Comparison of ENCODE assay signal across 15 cellular contexts in the genomic region with DNA sequence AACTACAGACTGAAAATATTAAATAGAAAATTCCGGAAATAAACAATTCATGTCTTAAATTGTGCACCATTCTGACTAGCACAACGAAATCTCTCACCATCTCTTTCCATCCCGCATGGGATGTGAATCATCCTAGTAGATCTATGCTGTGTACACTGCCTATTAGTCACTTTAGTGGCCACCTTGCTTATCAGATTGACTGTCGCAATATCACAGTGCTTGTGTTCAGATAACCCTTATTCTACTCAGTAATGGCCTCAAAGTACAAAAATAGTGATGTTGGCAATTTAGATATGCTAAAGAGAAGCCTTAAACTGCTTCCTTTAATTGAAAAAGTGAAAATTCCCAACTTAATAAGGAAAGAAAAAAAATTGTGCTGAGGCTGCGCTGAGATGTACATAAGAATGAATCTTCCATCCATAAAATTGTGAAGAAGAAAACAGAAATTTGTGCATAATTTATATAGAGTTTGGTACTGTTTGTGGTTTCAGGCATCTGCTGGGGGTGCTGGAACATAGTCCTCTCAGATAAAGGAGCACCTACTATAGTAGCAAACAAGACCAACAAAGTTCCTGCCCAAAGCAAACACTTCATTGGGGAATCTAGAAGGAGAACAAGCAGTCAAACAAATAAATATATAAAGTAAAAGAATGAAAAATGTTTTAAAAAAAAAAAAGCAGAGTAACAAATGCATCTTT. TPM values are rescaled to one million over a fixed set of nuclear protein-coding genes. Genes with fewer than 3 reads are reported as not detected.
DNase-seq lines count a peak whose midpoint lies in the region; ATAC-seq and TF ChIP-seq lines count a peak whose summit lies in the region.
"Had no signal": no experiment of that assay in that cellular context is flagged by ENCODE, and none has a peak within 500 bp of the region (broad histone marks: within the 10 kb centered on the region; RNA-seq: fewer than 3 reads in every experiment).

No MANE protein-coding gene starts in this region.

- intact Hi-C loops in Calu3 (cut with micrococcal nuclease; ENCODE audit: unreplicated experiment), result no loop called here
- intact Hi-C loops in body of pancreas (cut with DNase I), result no loop called here
- intact Hi-C loops in colonic mucosa (cut with DNase I), result no loop called here
- intact Hi-C loops in spleen (cut with DNase I; ENCODE audit: low total_unique reads), result no loop called here

- 87 to 89% methylated on average over 5 of the region's 5 CpGs for WGBS in body of pancreas, 2 donors
- WGBS in spleen, 5 donors, result 92 to 98% (median 94%) methylated on average over 5 of the region's 5 CpGs

- ATAC-seq in body of pancreas (no peak), GM19023 (IDR thresholded peaks at IDR 0.05; ENCODE audit: unreplicated experiment) (no peak)

- CTCF ChIA-PET in Calu3 (lab: Charles Lee), result interaction anchor here (0.7 kb wide), 1 partner anchor 363 kb away, joined by 3 read pairs; no protein-coding TSS in a partner anchor
- CTCF ChIA-PET in activated CD4-positive, alpha-beta memory T cell treated with anti-CD3 and anti-CD28 coated beads, Interleukin-2, amount 10 ng/mL, durations not matched to agents 7 days and 5 days (lab: Charles Lee), result interaction anchor here (0.5 to 2.1 kb wide), 7 partner anchors 11 to 383 kb away, joined by 3 to 11 read pairs (median 5); partner anchors contain the start of gene PSMD1

- no peak overlapping the region for H3K27ac ChIP-seq in body of pancreas
- no peak overlapping the region for H3K27ac ChIP-seq in colonic mucosa
- H3K27ac ChIP-seq in spleen, result no peak overlapping the region
- H3K27ac ChIP-seq: ovary had no signal

- peak overlapping the region; percentile 9 for H3K27ac Mint-ChIP-seq in Calu3 (ENCODE audit: unreplicated experiment)
- H3K27ac Mint-ChIP-seq in activated CD4-positive, alpha-beta memory T cell treated with anti-CD3 and anti-CD28 coated beads, Interleukin-2, amount 10 ng/mL, durations not matched to agents 7 days and 5 days, result peak overlapping the region; percentile 77
- H3K27ac Mint-ChIP-seq: memory B cell had no signal

- H3K27me3 ChIP-seq in body of pancreas (no peaks in the 10 kb centered on the region), colonic mucosa (no peaks in the 10 kb centered on the region), spleen (replicated peaks in 1 of 7) (no peaks in the 10 kb centered on the region)
- H3K27me3 ChIP-seq: ovary had no signal

- H3K4me1 Mint-ChIP-seq in Calu3 (ENCODE audit: low read depth, unreplicated experiment), result peaks cover 16% of the 10 kb centered on the region
- H3K4me1 Mint-ChIP-seq in activated CD4-positive, alpha-beta memory T cell treated with anti-CD3 and anti-CD28 coated beads, Interleukin-2, amount 10 ng/mL, durations not matched to agents 7 days and 5 days, result peaks cover 25% of the 10 kb centered on the region
- H3K4me1 Mint-ChIP-seq: IgD-negative memory B cell, memory B cell had no signal

- no TSS peak for BruUV-seq in Calu3 (replicated peaks; lab: Mats Ljungman, UMichigan)

- H3K9me3 ChIP-seq in body of pancreas (no peaks in the 10 kb centered on the region), colonic mucosa (no peaks in the 10 kb centered on the region), spleen (no peaks in the 10 kb centered on the region)
- H3K9me3 ChIP-seq: ovary had no signal

- TF ChIP-seq POLR2A in body of pancreas (IDR thresholded peaks at IDR 0.05) (no peak), spleen (IDR thresholded peaks at IDR 0.05) (no peak)

- H3K36me3 ChIP-seq in body of pancreas (replicated peaks in 1 of 2; ENCODE audit: insufficient read depth in 1 of 2, low read depth in 2 of 2) (peaks cover 7 to 9% of the 10 kb centered on the region in 2 donors), colonic mucosa (no peaks in the 10 kb centered on the region), spleen (peaks cover 2 to 100% (median 83%) of the 10 kb centered on the region in 6 donors)
- H3K36me3 ChIP-seq: ovary had no signal

- H3K4me1 ChIP-seq in body of pancreas, result no peaks in the 10 kb centered on the region
- no peaks in the 10 kb centered on the region for H3K4me1 ChIP-seq in colonic mucosa
- no peaks in the 10 kb centered on the region for H3K4me1 ChIP-seq in spleen

- TF ChIP-seq CTCF in Calu3 (IDR thresholded peaks at IDR 0.05; ENCODE audit: unreplicated experiment) (no peak), body of pancreas (IDR thresholded peaks at IDR 0.05) (no peak), colonic mucosa (IDR thresholded peaks at IDR 0.05) (no peak), spleen (IDR thresholded peaks at IDR 0.05 in 8 of 11, conservative IDR thresholded peaks at IDR 0.05 in 3 of 11) (no peak)

- H3K4me3 Mint-ChIP-seq in Calu3 (ENCODE audit: low read depth, unreplicated experiment), result no peak overlapping the region
- H3K4me3 Mint-ChIP-seq in activated CD4-positive, alpha-beta memory T cell treated with anti-CD3 and anti-CD28 coated beads, Interleukin-2, amount 10 ng/mL, durations not matched to agents 7 days and 5 days, result no peak overlapping the region
- H3K4me3 Mint-ChIP-seq: IgD-negative memory B cell, memory B cell had no signal

- DNase-seq in Calu3 (peak; percentile 20), HUDEP-2 (lab: John Stamatoyannopoulos, UW; ENCODE audit: unreplicated experiment in 76 of 76) (peak in 40 of 76 experiments; percentile 3 to 80 (median 33)), kidney tubule cell (ENCODE audit: low spot score) (peak; percentile 32), body of pancreas (no peak), colonic mucosa (no peak), spleen (no peak)
- DNase-seq in activated CD4-positive, alpha-beta memory T cell treated with anti-CD3 and anti-CD28 coated beads, Interleukin-2, amount 10 ng/mL, durations not matched to agents 7 days and 5 days, result peak; percentile 52
- DNase-seq: effector memory CD4-positive, alpha-beta T cell; ovary; SHP77; stimulated activated CD4-positive, alpha-beta T cell treated with anti-CD3 and anti-CD28 coated beads, Interleukin-4, amount 100 ng/mL, for 24 hours had no signal

- no peaks in the 10 kb centered on the region for H3K27me3 Mint-ChIP-seq in Calu3 (ENCODE audit: unreplicated experiment)
- no peaks in the 10 kb centered on the region for H3K27me3 Mint-ChIP-seq in activated CD4-positive, alpha-beta memory T cell treated with anti-CD3 and anti-CD28 coated beads, Interleukin-2, amount 10 ng/mL, durations not matched to agents 7 days and 5 days
- H3K27me3 Mint-ChIP-seq: IgD-negative memory B cell, memory B cell had no signal

- POLR2A ChIA-PET in activated CD4-positive, alpha-beta memory T cell treated with anti-CD3 and anti-CD28 coated beads, Interleukin-2, amount 10 ng/mL, durations not matched to agents 7 days and 5 days (lab: Charles Lee), result interaction anchor here (0.8 kb wide), 1 partner anchor 12 kb away, joined by 4 read pairs; the partner anchor contains the start of gene PSMD1

- H3K9me3 Mint-ChIP-seq in Calu3 (ENCODE audit: low read depth, unreplicated experiment), result no peaks in the 10 kb centered on the region
- H3K9me3 Mint-ChIP-seq in activated CD4-positive, alpha-beta memory T cell treated with anti-CD3 and anti-CD28 coated beads, Interleukin-2, amount 10 ng/mL, durations not matched to agents 7 days and 5 days, result no peaks in the 10 kb centered on the region
- H3K9me3 Mint-ChIP-seq: IgD-negative memory B cell, memory B cell had no signal

- H3K4me3 ChIP-seq in body of pancreas, result no peak overlapping the region
- H3K4me3 ChIP-seq in colonic mucosa, result no peak overlapping the region
- H3K4me3 ChIP-seq in spleen, result no peak overlapping the region
- H3K4me3 ChIP-seq: ovary had no signal

- H3K9ac ChIP-seq in colonic mucosa (ENCODE audit: low read depth in 2 of 2, low read length in 2 of 2), result no peak overlapping the region

- peaks cover 35% of the 10 kb centered on the region for H3K36me3 Mint-ChIP-seq in Calu3 (ENCODE audit: insufficient read depth, unreplicated experiment)
- peaks cover 63% of the 10 kb centered on the region for H3K36me3 Mint-ChIP-seq in activated CD4-positive, alpha-beta memory T cell treated with anti-CD3 and anti-CD28 coated beads, Interleukin-2, amount 10 ng/mL, durations not matched to agents 7 days and 5 days (ENCODE audit: low read depth)

RNA-seq across cellular contexts. Expression of gene PSMD1, which starts 12.0 kb away (rescaled TPM):
- total RNA-seq in Calu3 (2022) (113 and 135 TPM in 2 replicates), body of pancreas (10 to 100 TPM; 20.5 to 27.4 TPM), colonic mucosa (100 to 1,000 TPM in 1 of 2 donors, 10 to 100 TPM in 1; 74.1 to 114 TPM), spleen (10 to 100 TPM; 51.1 to 81.2 (median 61.2) TPM)
- 10 to 100 TPM; 79.3 to 80.0 TPM for total RNA-seq in activated CD4-positive, alpha-beta memory T cell treated with anti-CD3 and anti-CD28 coated beads, Interleukin-2, amount 10 ng/mL, durations not matched to agents 7 days and 5 days
- 10 to 100 TPM; 21.2 to 37.3 (median 34.5) TPM for polyA plus RNA-seq in spleen

RNA-seq across cellular contexts. Expression of gene C2orf72, which starts 31.4 kb away (rescaled TPM):
- 0.66 and 0.83 TPM in 2 replicates for total RNA-seq in Calu3 (2022)
- under 1 TPM; 0.35 to 0.98 TPM for total RNA-seq in activated CD4-positive, alpha-beta memory T cell treated with anti-CD3 and anti-CD28 coated beads, Interleukin-2, amount 10 ng/mL, durations not matched to agents 7 days and 5 days
- 10 to 100 TPM; 14.5 to 52.1 TPM for total RNA-seq in body of pancreas
- total RNA-seq in colonic mucosa, result 10 to 100 TPM; 44.5 to 82.5 TPM
- total RNA-seq in spleen, result not detected
- polyA plus RNA-seq in spleen, result not detected
- polyA plus RNA-seq: IgD-negative memory B cell had no signal

RNA-seq across cellular contexts. Expression of gene HTR2B, which starts 56.2 kb away (rescaled TPM):
- total RNA-seq in Calu3 (2022) (not detected in 2 replicates), body of pancreas (not detected), colonic mucosa (under 1 TPM in 1 of 2 donors, not detected in 1; 0.27 TPM), spleen (1 to 10 TPM in 1 of 7 donors, under 1 TPM in 5, not detected in 1; 0.14 to 1.3 (median 0.54) TPM)
- total RNA-seq in activated CD4-positive, alpha-beta memory T cell treated with anti-CD3 and anti-CD28 coated beads, Interleukin-2, amount 10 ng/mL, durations not matched to agents 7 days and 5 days, result under 1 TPM; 0.10 to 0.13 TPM
- polyA plus RNA-seq in spleen, result under 1 TPM; 0.37 to 0.67 (median 0.41) TPM
- total RNA-seq: H4 had no signal
- polyA plus RNA-seq: IgD-negative memory B cell had no signal

Comparison
In these comparisons a context has a peak if more than half of its experiments do, and no peak if none do; other contexts are left out.
1. DNase-seq: peak in Calu3 (single experiment), HUDEP-2 (40 of 76), activated CD4-positive, alpha-beta memory T cell treated with anti-CD3 and anti-CD28 coated beads, Interleukin-2, amount 10 ng/mL, durations not matched to agents 7 days and 5 days (single experiment) and kidney tubule cell (single experiment); none in body of pancreas (0 of 4), colonic mucosa (single experiment) and spleen (single experiment).